ENCODE assay signal across 20 cellular contexts in the genomic region with DNA sequence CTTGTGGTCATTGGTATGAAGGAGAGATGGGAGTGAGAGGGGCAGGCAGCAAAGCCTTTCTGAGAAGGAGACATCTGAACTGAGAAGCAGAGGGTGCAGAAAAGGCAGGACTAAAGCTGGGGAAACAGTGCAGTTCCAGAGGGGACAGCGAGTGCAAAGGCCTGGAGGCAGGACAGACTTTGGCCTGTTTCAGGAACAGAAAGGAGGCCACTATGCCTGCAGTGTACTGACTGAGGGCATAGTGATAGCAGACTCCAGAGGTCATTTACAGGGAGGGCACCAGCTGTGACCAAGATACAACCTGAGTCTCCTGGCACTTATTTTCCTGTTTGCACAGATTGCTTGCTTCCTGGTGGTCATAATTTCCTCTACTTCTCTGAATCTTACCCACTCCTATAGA. TPM values are rescaled to one million over a fixed set of nuclear protein-coding genes. Genes with fewer than 3 reads are reported as not detected.
"Had no signal": no experiment of that assay in that cellular context is flagged by ENCODE, and none has a peak within 500 bp of the region (broad histone marks: within the 10 kb centered on the region; RNA-seq: fewer than 3 reads in every experiment).

No MANE protein-coding gene starts in this region.

- H3K27me3 ChIP-seq: gastrocnemius medialis, heart right ventricle, left lung, sigmoid colon, suprapubic skin, thyroid gland had no signal

- ATAC-seq: esophagus mucosa; gastrocnemius medialis; heart right ventricle; left lung; lower lobe of right lung; naive thymus-derived CD8-positive, alpha-beta T cell had no signal

- H3K4me3 ChIP-seq: gastrocnemius medialis, heart right ventricle, left lung, lower lobe of right lung, sigmoid colon, skin epidermis, suprapubic skin, thyroid gland had no signal

- FAIRE-seq: endometrium, islet of Langerhans, urothelium cell line had no signal

- DNase-seq: cortex of kidney; effector memory CD4-positive, alpha-beta T cell; gastrocnemius medialis; heart right ventricle; hypothalamus; kidney glomerular epithelial cell; left lung; lower lobe of right lung; naive thymus-derived CD8-positive, alpha-beta T cell; posterior cingulate gyrus; sigmoid colon; stimulated activated CD4-positive, alpha-beta T cell treated with anti-CD3 and anti-CD28 coated beads, Interleukin-12 subunit alpha, Interleukin-12 subunit beta, amount 100 ng/mL, for 4 hours; stimulated activated naive CD4-positive, alpha-beta T cell; thyroid gland had no signal

- H3K4me1 ChIP-seq: thyroid gland had no signal

- H3K27ac ChIP-seq: gastrocnemius medialis, heart right ventricle, left lung, lower lobe of right lung, sigmoid colon, skin epidermis, suprapubic skin, thyroid gland had no signal

- H3K9me3 ChIP-seq: gastrocnemius medialis, heart right ventricle, left lung, lower lobe of right lung, sigmoid colon, suprapubic skin, thyroid gland had no signal

- H3K36me3 ChIP-seq: left lung, suprapubic skin had no signal

RNA-seq across cellular contexts. Expression of a gene that starts 29.6 kb away (rescaled TPM):
- total RNA-seq: naive thymus-derived CD8-positive, alpha-beta T cell had no signal
- polyA plus RNA-seq: naive thymus-derived CD8-positive, alpha-beta T cell had no signal
